10 cellular contexts compared by ENCODE assay signal in genomic region chr7:157399086-157399687, GRCh38.
A peak's percentile ranks its signal among the peaks of the same experiment; 100 is the strongest.
DNase-seq lines count a peak whose midpoint lies in the region; ATAC-seq and TF ChIP-seq lines count a peak whose summit lies in the region.
"Had no signal": no experiment of that assay in that cellular context is flagged by ENCODE, and none has a peak within 500 bp of the region (broad histone marks: within the 10 kb centered on the region; RNA-seq: fewer than 3 reads in every experiment).

No MANE protein-coding gene starts in this region.

- no peak overlapping the region for H3K9ac ChIP-seq in trophoblast cell (ENCODE audit: low read length)

- H4K12ac ChIP-seq in trophoblast cell (ENCODE audit: low read depth, low read length) = no peak overlapping the region

- H3K36me3 Mint-ChIP-seq in natural killer cell = no peaks in the 10 kb centered on the region
- no peaks in the 10 kb centered on the region for H3K36me3 Mint-ChIP-seq in natural killer cell treated with Interleukin-12 subunit alpha and Interleukin-12 subunit beta and Interleukin-15 and Interleukin-18, amount 100 ng/mL, for 72 hours

- H3K23ac ChIP-seq in trophoblast cell (ENCODE audit: low read length) = no peak overlapping the region

- no peaks in the 10 kb centered on the region for H3K79me1 ChIP-seq in trophoblast cell (ENCODE audit: low read length)

- H2BK120ac ChIP-seq in trophoblast cell (ENCODE audit: insufficient read depth, low read length, poor library complexity) = no peak overlapping the region

- H3K9me3 ChIP-seq in esophagus squamous epithelium (no peaks in the 10 kb centered on the region), trophoblast cell (ENCODE audit: insufficient read depth, low read depth, low read length) (no peaks in the 10 kb centered on the region), WERI-Rb-1 (ENCODE audit: severe bottlenecking) (no peaks in the 10 kb centered on the region)
- H3K9me3 ChIP-seq: suprapubic skin had no signal

- H3K79me2 ChIP-seq in trophoblast cell (ENCODE audit: control insufficient read depth, insufficient read depth, low read length, poor library complexity) = peaks cover 3% of the 10 kb centered on the region

- H3K14ac ChIP-seq in trophoblast cell (ENCODE audit: low read length) = peak overlapping the region; percentile 43

- H3K4me1 ChIP-seq in esophagus squamous epithelium = peaks cover 0 to 22% (median 10%) of the 10 kb centered on the region in 3 donors
- H3K4me1 ChIP-seq in trophoblast cell (ENCODE audit: control insufficient read depth in 1 of 2, insufficient read depth in 2 of 2, low read length in 2 of 2) = peaks cover 23 to 24% of the 10 kb centered on the region in 2 experiments

- H3K4me3 ChIP-seq in esophagus squamous epithelium (no peak overlapping the region), trophoblast cell (ENCODE audit: low read depth, low read length) (no peak overlapping the region), WERI-Rb-1 (ENCODE audit: low read depth, low read length) (no peak overlapping the region)
- H3K4me3 ChIP-seq: suprapubic skin had no signal

- TF ChIP-seq CTCF in natural killer cell (IDR thresholded peaks at IDR 0.05) = no peak
- no peak for TF ChIP-seq CTCF in esophagus squamous epithelium (IDR thresholded peaks at IDR 0.05)
- TF ChIP-seq CTCF in WERI-Rb-1 (IDR thresholded peaks at IDR 0.05; ENCODE audit: low read depth, low read length) = no peak

- H4K8ac ChIP-seq in trophoblast cell (ENCODE audit: low read depth, low read length) = no peak overlapping the region

- peak overlapping the region; percentile 0 for H4K91ac ChIP-seq in trophoblast cell (ENCODE audit: low read depth, low read length)

- peaks cover 0 to 79% (median 8%) of the 10 kb centered on the region in 3 donors for H3K36me3 ChIP-seq in esophagus squamous epithelium
- peaks cover 25 to 28% of the 10 kb centered on the region in 2 experiments for H3K36me3 ChIP-seq in trophoblast cell (ENCODE audit: control insufficient read depth in 1 of 2, insufficient read depth in 2 of 2, low read length in 2 of 2)
- peaks cover 11% of the 10 kb centered on the region for H3K36me3 ChIP-seq in WERI-Rb-1

- H3K27me3 Mint-ChIP-seq in natural killer cell (ENCODE audit: low read depth in 2 of 2) = no peaks in the 10 kb centered on the region
- H3K27me3 Mint-ChIP-seq in natural killer cell treated with Interleukin-12 subunit alpha and Interleukin-12 subunit beta and Interleukin-15 and Interleukin-18, amount 100 ng/mL, for 72 hours = no peaks in the 10 kb centered on the region
- H3K27me3 Mint-ChIP-seq: activated naive CD8-positive, alpha-beta T cell treated with anti-CD3 and anti-CD28 coated beads, Interleukin-2, amount 50 U/mL, for 24 hours had no signal

- H3K4ac ChIP-seq in trophoblast cell (ENCODE audit: low read depth, low read length) = peak overlapping the region; percentile 1

- no peak overlapping the region for H2BK5ac ChIP-seq in trophoblast cell (ENCODE audit: low read depth, low read length, poor library complexity)

- no peaks in the 10 kb centered on the region for H3K9me3 Mint-ChIP-seq in natural killer cell
- H3K9me3 Mint-ChIP-seq in natural killer cell treated with Interleukin-12 subunit alpha and Interleukin-12 subunit beta and Interleukin-15 and Interleukin-18, amount 100 ng/mL, for 72 hours = no peaks in the 10 kb centered on the region
- H3K9me3 Mint-ChIP-seq: activated naive CD8-positive, alpha-beta T cell treated with anti-CD3 and anti-CD28 coated beads, Interleukin-2, amount 50 U/mL, for 24 hours had no signal

- no peak for TF ChIP-seq POLR2A in esophagus squamous epithelium (IDR thresholded peaks at IDR 0.05)

- peak overlapping the region; percentile 15 for H3K18ac ChIP-seq in trophoblast cell (ENCODE audit: low read length)

- ATAC-seq in natural killer cell (no peak), GM19351 (IDR thresholded peaks at IDR 0.05; ENCODE audit: unreplicated experiment) (no peak), GM18519 (IDR thresholded peaks at IDR 0.05; ENCODE audit: low FRiP score, unreplicated experiment) (no peak)
- no peak for ATAC-seq in natural killer cell treated with Interleukin-12 subunit alpha and Interleukin-12 subunit beta and Interleukin-15 and Interleukin-18, amount 100 ng/mL, for 72 hours
- ATAC-seq: activated naive CD8-positive, alpha-beta T cell treated with anti-CD3 and anti-CD28 coated beads, Interleukin-2, amount 50 U/mL, for 24 hours had no signal

- peaks cover 20 to 53% of the 10 kb centered on the region in 2 donors for H3K4me1 Mint-ChIP-seq in natural killer cell
- peaks cover 29 to 36% of the 10 kb centered on the region in 2 donors for H3K4me1 Mint-ChIP-seq in natural killer cell treated with Interleukin-12 subunit alpha and Interleukin-12 subunit beta and Interleukin-15 and Interleukin-18, amount 100 ng/mL, for 72 hours (ENCODE audit: low read depth in 2 of 2)

- DNase-seq in natural killer cell = no peak
- DNase-seq in natural killer cell treated with Interleukin-12 subunit alpha and Interleukin-12 subunit beta and Interleukin-15 and Interleukin-18, amount 100 ng/mL, for 72 hours (ENCODE audit: low spot score) = no peak
- DNase-seq in esophagus squamous epithelium (lab: John Stamatoyannopoulos, UW) = no peak
- peak; percentile 74 to 83 for DNase-seq in trophoblast cell
- no peak for DNase-seq in central memory CD4-positive, alpha-beta T cell
- DNase-seq in WERI-Rb-1 = no peak
- DNase-seq: activated naive CD8-positive, alpha-beta T cell treated with anti-CD3 and anti-CD28 coated beads, Interleukin-2, amount 50 U/mL, for 24 hours had no signal

- H2BK12ac ChIP-seq in trophoblast cell (ENCODE audit: low read length) = peak overlapping the region; percentile 62

- H3K27ac ChIP-seq in esophagus squamous epithelium = peak overlapping the region in 3 of 4 donors; percentile 37 to 70 (median 51)
- no peak overlapping the region for H3K27ac ChIP-seq in trophoblast cell (ENCODE audit: low read depth, low read length)
- H3K27ac ChIP-seq in WERI-Rb-1 = no peak overlapping the region
- H3K27ac ChIP-seq: suprapubic skin had no signal

- H3K4me3 Mint-ChIP-seq in natural killer cell = no peak overlapping the region
- no peak overlapping the region for H3K4me3 Mint-ChIP-seq in natural killer cell treated with Interleukin-12 subunit alpha and Interleukin-12 subunit beta and Interleukin-15 and Interleukin-18, amount 100 ng/mL, for 72 hours
- H3K4me3 Mint-ChIP-seq: activated naive CD8-positive, alpha-beta T cell treated with anti-CD3 and anti-CD28 coated beads, Interleukin-2, amount 50 U/mL, for 24 hours had no signal

- 86 to 99% methylated on average over 6 to 16 of the region's 19 CpGs for WGBS in esophagus squamous epithelium, 2 donors
- 100% methylated on average over 1 of the region's 19 CpGs for WGBS in trophoblast cell (ENCODE audit: extremely low coverage, insufficient coverage, insufficient read length)

- no peak overlapping the region for H2AK5ac ChIP-seq in trophoblast cell (ENCODE audit: low read length)

- H3K4me2 ChIP-seq in trophoblast cell (ENCODE audit: low read length) = no peak overlapping the region

- no peaks in the 10 kb centered on the region for H3K27me3 ChIP-seq in esophagus squamous epithelium
- no peaks in the 10 kb centered on the region for H3K27me3 ChIP-seq in trophoblast cell (ENCODE audit: insufficient read depth, low read length)
- H3K27me3 ChIP-seq in WERI-Rb-1 (ENCODE audit: insufficient read depth, low read depth, severe bottlenecking) = no peaks in the 10 kb centered on the region
- H3K27me3 ChIP-seq: suprapubic skin had no signal

- H2AFZ ChIP-seq in trophoblast cell (ENCODE audit: insufficient read depth, low read length, poor library complexity) = no peak overlapping the region

- intact Hi-C loops in natural killer cell (cut with micrococcal nuclease) = no loop called here
- intact Hi-C loops in esophagus squamous epithelium (cut with DNase I) = no loop called here

- peak overlapping the region; percentile 63 to 75 for H3K27ac Mint-ChIP-seq in natural killer cell
- no peak overlapping the region for H3K27ac Mint-ChIP-seq in natural killer cell treated with Interleukin-12 subunit alpha and Interleukin-12 subunit beta and Interleukin-15 and Interleukin-18, amount 100 ng/mL, for 72 hours
- H3K27ac Mint-ChIP-seq: activated naive CD8-positive, alpha-beta T cell treated with anti-CD3 and anti-CD28 coated beads, Interleukin-2, amount 50 U/mL, for 24 hours had no signal

Comparison
In these comparisons a context has a peak if more than half of its experiments do, and no peak if none do; other contexts are left out.
1. H3K27ac Mint-ChIP-seq: peak in natural killer cell (2 of 2); none in natural killer cell treated with Interleukin-12 subunit alpha and Interleukin-12 subunit beta and Interleukin-15 and Interleukin-18, amount 100 ng/mL, for 72 hours (0 of 2).
2. DNase-seq: peak in trophoblast cell (2 of 2); none in natural killer cell (single experiment), natural killer cell treated with Interleukin-12 subunit alpha and Interleukin-12 subunit beta and Interleukin-15 and Interleukin-18, amount 100 ng/mL, for 72 hours (single experiment), esophagus squamous epithelium (single experiment), central memory CD4-positive, alpha-beta T cell (single experiment) and WERI-Rb-1 (single experiment).
3. H3K27ac ChIP-seq: peak in esophagus squamous epithelium (3 of 4); none in trophoblast cell (single experiment) and WERI-Rb-1 (single experiment).